ENCODE assay signal across 28 cellular contexts in the genomic region with DNA sequence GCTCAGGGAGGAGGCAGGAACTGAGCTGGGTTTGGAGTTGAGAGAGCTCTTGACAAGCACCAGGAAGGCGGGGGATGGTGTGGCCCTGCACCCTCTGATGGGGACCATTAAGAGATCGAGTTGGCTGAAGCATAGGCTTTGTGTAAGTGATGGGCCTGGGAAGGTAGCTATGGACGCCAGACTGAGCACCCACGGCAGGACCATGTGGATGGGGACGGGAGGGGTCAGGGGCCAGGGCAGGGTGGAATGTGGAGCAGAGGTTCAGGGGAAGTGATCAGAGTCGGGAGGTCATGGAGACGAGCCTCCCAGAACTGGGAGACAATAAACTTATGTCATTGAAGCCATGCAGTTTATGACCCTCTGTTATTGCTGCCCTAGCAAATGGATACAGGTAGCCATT.
"Had no signal": no experiment of that assay in that cellular context is flagged by ENCODE, and none has a peak within 500 bp of the region (broad histone marks: within the 10 kb centered on the region; RNA-seq: fewer than 3 reads in every experiment).

No MANE protein-coding gene starts in this region.

- H3K4me3 ChIP-seq: stomach, suprapubic skin, testis, thoracic aorta, thyroid gland, tibial artery, tibial nerve, transverse colon, upper lobe of left lung, upper lobe of right lung, uterus, vagina had no signal

- H3K4me1 Mint-ChIP-seq: stimulated activated memory B cell treated with anti-CD40 and anti-IgM and Interleukin-4, amounts not matched to agents 10 μg/mL and 1 μg/mL and 100 μg/mL, for 72 hours; stimulated activated naive CD8-positive, alpha-beta T cell treated with anti-CD3 and anti-CD28 coated beads, Interleukin-15, amount 100 ng/mL, for 72 hours had no signal

- ATAC-seq: stimulated activated memory B cell treated with anti-CD40 and anti-IgM and Interleukin-4, amounts not matched to agents 10 μg/mL and 1 μg/mL and 100 μg/mL, for 72 hours; stimulated activated naive B cell treated with anti-CD40 and anti-IgM and Interleukin-4, amounts not matched to agents 10 μg/mL and 1 μg/mL and 100 μg/mL, for 72 hours; stimulated activated naive CD8-positive, alpha-beta T cell treated with anti-CD3 and anti-CD28 coated beads, Interleukin-15, amount 100 ng/mL, for 72 hours; stimulated activated naive CD8-positive, alpha-beta T cell treated with anti-CD3 and anti-CD28 coated beads, Interleukin-15, Interleukin-2, amounts not matched to agents 100 U/mL and 50 U/mL, for 24 hours; upper lobe of right lung had no signal

- H3K4me1 ChIP-seq: stomach, suprapubic skin, testis, thyroid gland, tibial artery, tibial nerve, transverse colon, upper lobe of left lung, upper lobe of right lung, uterus had no signal

- H3K9me3 Mint-ChIP-seq: type B pancreatic cell had no signal

- FAIRE-seq: urothelium cell line had no signal

- H3K27ac Mint-ChIP-seq: stimulated activated memory B cell treated with anti-CD40 and anti-IgM and Interleukin-4, amounts not matched to agents 10 μg/mL and 1 μg/mL and 100 μg/mL, for 72 hours; stimulated activated naive B cell treated with anti-CD40 and anti-IgM and Interleukin-4, amounts not matched to agents 10 μg/mL and 1 μg/mL and 100 μg/mL, for 72 hours; stimulated activated naive CD8-positive, alpha-beta T cell treated with anti-CD3 and anti-CD28 coated beads, Interleukin-15, amount 100 ng/mL, for 72 hours; stimulated activated naive CD8-positive, alpha-beta T cell treated with anti-CD3 and anti-CD28 coated beads, Interleukin-15, Interleukin-2, amounts not matched to agents 100 ng/mL and 50 ng/mL, for 24 hours; type B pancreatic cell had no signal

- H3K9me3 ChIP-seq: suprapubic skin, testis, thoracic aorta, thyroid gland, tibial artery, tibial nerve, transverse colon, upper lobe of left lung, upper lobe of right lung, uterus, vagina had no signal

- H3K36me3 Mint-ChIP-seq: stimulated activated memory B cell treated with anti-CD40 and anti-IgM and Interleukin-4, amounts not matched to agents 10 μg/mL and 1 μg/mL and 100 μg/mL, for 72 hours; stimulated activated naive B cell treated with anti-CD40 and anti-IgM and Interleukin-4, amounts not matched to agents 10 μg/mL and 1 μg/mL and 100 μg/mL, for 72 hours; type B pancreatic cell had no signal

- H3K27me3 ChIP-seq: stomach, suprapubic skin, testis, thyroid gland, tibial artery, tibial nerve, transverse colon, upper lobe of left lung, upper lobe of right lung, uterus, vagina had no signal

- H3K4me3 Mint-ChIP-seq: stimulated activated memory B cell treated with anti-CD40 and anti-IgM and Interleukin-4, amounts not matched to agents 10 μg/mL and 1 μg/mL and 100 μg/mL, for 72 hours; stimulated activated naive B cell treated with anti-CD40 and anti-IgM and Interleukin-4, amounts not matched to agents 10 μg/mL and 1 μg/mL and 100 μg/mL, for 72 hours; stimulated activated naive CD8-positive, alpha-beta T cell treated with anti-CD3 and anti-CD28 coated beads, Interleukin-15, amount 100 ng/mL, for 72 hours; stimulated activated naive CD8-positive, alpha-beta T cell treated with anti-CD3 and anti-CD28 coated beads, Interleukin-15, Interleukin-2, amounts not matched to agents 100 ng/mL and 50 ng/mL, for 24 hours; type B pancreatic cell had no signal

- H3K27me3 Mint-ChIP-seq: type B pancreatic cell had no signal

- H3K27ac ChIP-seq: stomach, suprapubic skin, testis, thoracic aorta, thyroid gland, tibial artery, tibial nerve, transverse colon, upper lobe of left lung, upper lobe of right lung, uterus, vagina had no signal

- DNase-seq: stimulated activated CD4-positive, alpha-beta T cell treated with anti-CD3 and anti-CD28 coated beads, Interleukin-2, amount 100 ng/mL, for 48 hours; stimulated activated CD4-positive, alpha-beta T cell treated with anti-CD3 and anti-CD28 coated beads, Interleukin-4, amount 100 ng/mL, for 1 hour; stimulated activated CD4-positive, alpha-beta T cell treated with anti-CD3 and anti-CD28 coated beads, Interleukin-4, amount 100 ng/mL, for 24 hours; stimulated activated CD4-positive, alpha-beta T cell treated with anti-CD3 and anti-CD28 coated beads, Interleukin-4, amount 100 ng/mL, for 4 hours; stimulated activated CD8-positive, alpha-beta memory T cell treated with anti-CD3 and anti-CD28 coated beads, Interleukin-4, amount 100 ng/mL, for 48 hours; stimulated activated naive B cell treated with anti-CD40 and anti-IgM and Interleukin-4, amounts not matched to agents 10 μg/mL and 1 μg/mL and 100 μg/mL, for 72 hours; stimulated activated naive CD4-positive, alpha-beta T cell; stimulated activated naive CD4-positive, alpha-beta T cell treated with Interleukin-2 at 50 U/mL for 16 hours; stimulated activated naive CD8-positive, alpha-beta T cell treated with anti-CD3 and anti-CD28 coated beads, Interleukin-15, amount 100 ng/mL, for 72 hours; stimulated activated naive CD8-positive, alpha-beta T cell treated with anti-CD3 and anti-CD28 coated beads, Interleukin-15, Interleukin-2, amounts not matched to agents 100 U/mL and 50 U/mL, for 24 hours; stomach; substantia nigra; testis; thyroid gland; tibial artery; transverse colon; trophoblast cell; upper lobe of left lung; upper lobe of right lung; uterus had no signal

- H3K36me3 ChIP-seq: stomach, suprapubic skin, thoracic aorta, thyroid gland, tibial artery, tibial nerve, transverse colon, upper lobe of left lung, upper lobe of right lung, uterus, vagina had no signal
